ENCODE assay signal across 1 cellular context in the genomic region with DNA sequence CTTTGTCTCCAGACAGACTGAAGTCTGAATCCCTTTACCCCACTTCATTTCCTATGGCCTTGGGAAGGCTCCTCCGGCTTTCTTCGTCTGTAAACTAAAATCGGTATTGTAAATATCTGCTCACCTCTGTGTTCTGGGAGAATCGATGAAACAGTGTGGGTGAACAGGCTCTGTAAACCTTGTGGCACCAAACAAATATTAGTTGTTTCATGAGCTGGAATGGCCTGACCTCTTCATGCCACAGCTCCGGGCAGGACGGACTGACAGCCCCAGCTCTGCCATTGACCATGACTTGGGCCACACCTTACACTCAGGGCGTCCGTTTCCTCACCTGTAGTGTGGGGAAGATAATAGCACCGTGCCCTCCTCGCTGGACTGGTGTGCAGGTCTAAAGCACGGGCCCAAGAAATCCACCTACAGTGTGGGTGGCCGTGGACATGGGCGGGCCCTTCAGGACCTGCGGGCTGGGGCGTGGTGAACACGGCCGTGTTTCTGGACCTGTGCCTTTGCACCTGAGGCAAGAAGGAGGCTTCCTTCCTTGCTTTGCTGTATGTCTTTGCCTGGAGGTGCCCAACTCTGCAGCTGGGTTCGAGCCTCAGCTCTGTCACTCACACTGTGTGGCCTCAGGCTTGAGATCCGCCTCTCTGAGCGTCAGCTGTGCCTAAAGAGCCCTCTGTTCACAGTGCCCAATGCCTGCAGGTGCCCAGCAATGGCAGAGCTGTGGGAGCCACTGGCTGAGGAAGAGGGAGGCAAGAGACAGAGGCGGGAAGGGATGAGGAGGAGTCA.
TF ChIP-seq lines count a peak whose summit lies in the region.

No MANE protein-coding gene starts in this region.

TF ChIP-seq in HepG2, 621 proteins besides CTCF, POLR2A, EP300 and RAD21 (continued from another document and continues in another):
- TF ChIP-seq RNF219 (CRISPR knock-in tag; IDR thresholded peaks at IDR 0.05), result no peak
- no peak for TF ChIP-seq YY1 (IDR thresholded peaks at IDR 0.05; ENCODE audit: insufficient read depth, insufficient replicate concordance, low read depth, low read length)
- TF ChIP-seq CC2D1A (CRISPR knock-in tag; IDR thresholded peaks at IDR 0.05), result 0 out of 2 replicates have a peak, but pooled peaks have one; percentile 52
- TF ChIP-seq MTF1 (CRISPR knock-in tag; IDR thresholded peaks at IDR 0.05), result no peak
- TF ChIP-seq SIN3B (IDR thresholded peaks at IDR 0.05; ENCODE audit: low read length), result no peak
- TF ChIP-seq ATM (IDR thresholded peaks at IDR 0.05; ENCODE audit: borderline replicate concordance), result no peak
- no peak for TF ChIP-seq PRPF4 (IDR thresholded peaks at IDR 0.05; ENCODE audit: low read depth, low read length, poor library complexity, severe bottlenecking)
- TF ChIP-seq PTBP1 (IDR thresholded peaks at IDR 0.05; ENCODE audit: low read depth, low read length, poor library complexity, severe bottlenecking), result no peak
- peak; percentile 68 for TF ChIP-seq MED1 (CRISPR knock-in tag; IDR thresholded peaks at IDR 0.05)
- peak; percentile 66 for TF ChIP-seq NR2F6 (IDR thresholded peaks at IDR 0.05)
- TF ChIP-seq NR2F6 (CRISPR knock-in tag; IDR thresholded peaks at IDR 0.05), result peak; percentile 75
- TF ChIP-seq NFIC (IDR thresholded peaks at IDR 0.05; ENCODE audit: low read length), result no peak
- TF ChIP-seq MXI1 (IDR thresholded peaks at IDR 0.05; ENCODE audit: borderline replicate concordance, low read depth, low read length), result no peak
- no peak for TF ChIP-seq HNRNPL (IDR thresholded peaks at IDR 0.05; ENCODE audit: low read depth, low read length)
- no peak for TF ChIP-seq ELK4 (CRISPR knock-in tag; IDR thresholded peaks at IDR 0.05; ENCODE audit: borderline replicate concordance)
- TF ChIP-seq ARNT (IDR thresholded peaks at IDR 0.05), result no peak
- no peak for TF ChIP-seq MNT (IDR thresholded peaks at IDR 0.05)
- TF ChIP-seq MYC (CRISPR knock-in tag; IDR thresholded peaks at IDR 0.05; ENCODE audit: borderline replicate concordance), result no peak
- TF ChIP-seq HMG20A (CRISPR knock-in tag; IDR thresholded peaks at IDR 0.05; ENCODE audit: borderline replicate concordance), result peak; percentile 72; the same call in 1 of the 2 replicates
- no peak for TF ChIP-seq IKZF1 (IDR thresholded peaks at IDR 0.05)
- no peak for TF ChIP-seq ZC3H4 (CRISPR knock-in tag; IDR thresholded peaks at IDR 0.05; ENCODE audit: borderline replicate concordance)
- 0 out of 2 replicates have a peak, but pooled peaks have one; percentile 48 for TF ChIP-seq ZNF598 (CRISPR knock-in tag; IDR thresholded peaks at IDR 0.05; ENCODE audit: borderline replicate concordance)
- peak; percentile 51; the same call in 1 of the 2 replicates for TF ChIP-seq IRF2 (CRISPR knock-in tag; IDR thresholded peaks at IDR 0.05)
- TF ChIP-seq, protein P1, sequence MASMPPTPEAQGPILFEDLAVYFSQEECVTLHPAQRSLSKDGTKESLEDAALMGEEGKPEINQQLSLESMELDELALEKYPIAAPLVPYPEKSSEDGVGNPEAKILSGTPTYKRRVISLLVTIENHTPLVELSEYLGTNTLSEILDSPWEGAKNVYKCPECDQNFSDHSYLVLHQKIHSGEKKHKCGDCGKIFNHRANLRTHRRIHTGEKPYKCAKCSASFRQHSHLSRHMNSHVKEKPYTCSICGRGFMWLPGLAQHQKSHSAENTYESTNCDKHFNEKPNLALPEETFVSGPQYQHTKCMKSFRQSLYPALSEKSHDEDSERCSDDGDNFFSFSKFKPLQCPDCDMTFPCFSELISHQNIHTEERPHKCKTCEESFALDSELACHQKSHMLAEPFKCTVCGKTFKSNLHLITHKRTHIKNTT (CRISPR knock-in tag; IDR thresholded peaks at IDR 0.05), result no peak
- TF ChIP-seq GATA4 (IDR thresholded peaks at IDR 0.05; ENCODE audit: borderline replicate concordance, low read depth), result no peak
- no peak for TF ChIP-seq THAP11 (CRISPR knock-in tag; IDR thresholded peaks at IDR 0.05)
- no peak for TF ChIP-seq ZNF263 (CRISPR knock-in tag; IDR thresholded peaks at IDR 0.05)
- TF ChIP-seq SETDB1 (CRISPR knock-in tag; IDR thresholded peaks at IDR 0.05; ENCODE audit: borderline replicate concordance), result no peak
- no peak for TF ChIP-seq JUND (CRISPR knock-in tag; IDR thresholded peaks at IDR 0.05)
- TF ChIP-seq TBL1XR1 (IDR thresholded peaks at IDR 0.05; ENCODE audit: borderline replicate concordance, low read length, partially characterized antibody), result peak; percentile 25
- TF ChIP-seq KAT7 (CRISPR knock-in tag; IDR thresholded peaks at IDR 0.05; ENCODE audit: borderline replicate concordance), result no peak
- no peak for TF ChIP-seq SP140L (CRISPR knock-in tag; IDR thresholded peaks at IDR 0.05; ENCODE audit: borderline replicate concordance)
- no peak for TF ChIP-seq ZSCAN22 (CRISPR knock-in tag; IDR thresholded peaks at IDR 0.05)
- no peak for TF ChIP-seq SAFB2 (CRISPR knock-in tag; IDR thresholded peaks at IDR 0.05; ENCODE audit: borderline replicate concordance, low read depth)
- TF ChIP-seq, protein P2, sequence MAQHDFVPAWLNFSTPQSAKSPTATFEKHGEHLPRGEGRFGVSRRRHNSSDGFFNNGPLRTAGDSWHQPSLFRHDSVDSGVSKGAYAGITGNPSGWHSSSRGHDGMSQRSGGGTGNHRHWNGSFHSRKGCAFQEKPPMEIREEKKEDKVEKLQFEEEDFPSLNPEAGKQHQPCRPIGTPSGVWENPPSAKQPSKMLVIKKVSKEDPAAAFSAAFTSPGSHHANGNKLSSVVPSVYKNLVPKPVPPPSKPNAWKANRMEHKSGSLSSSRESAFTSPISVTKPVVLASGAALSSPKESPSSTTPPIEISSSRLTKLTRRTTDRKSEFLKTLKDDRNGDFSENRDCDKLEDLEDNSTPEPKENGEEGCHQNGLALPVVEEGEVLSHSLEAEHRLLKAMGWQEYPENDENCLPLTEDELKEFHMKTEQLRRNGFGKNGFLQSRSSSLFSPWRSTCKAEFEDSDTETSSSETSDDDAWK (CRISPR knock-in tag; IDR thresholded peaks at IDR 0.05), result no peak
- TF ChIP-seq NCOA2 (CRISPR knock-in tag; IDR thresholded peaks at IDR 0.05), result peak; percentile 80
- TF ChIP-seq ZNF687 (CRISPR knock-in tag; IDR thresholded peaks at IDR 0.05), result peak; percentile 25; the same call in 1 of the 2 replicates
- TF ChIP-seq SMAD9 (CRISPR knock-in tag; IDR thresholded peaks at IDR 0.05), result no peak
- no peak for TF ChIP-seq SIX1 (CRISPR knock-in tag; IDR thresholded peaks at IDR 0.05; ENCODE audit: borderline replicate concordance)
- TF ChIP-seq ZNF747 (CRISPR knock-in tag; IDR thresholded peaks at IDR 0.05; ENCODE audit: borderline replicate concordance), result no peak
- peak; percentile 45 for TF ChIP-seq HDAC1 (CRISPR knock-in tag; IDR thresholded peaks at IDR 0.05)
- TF ChIP-seq HMGXB3 (CRISPR knock-in tag; IDR thresholded peaks at IDR 0.05; ENCODE audit: borderline replicate concordance), result no peak
- no peak for TF ChIP-seq ZNF256 (CRISPR knock-in tag; conservative IDR thresholded peaks at IDR 0.05)
- no peak for TF ChIP-seq REPIN1 (CRISPR knock-in tag; IDR thresholded peaks at IDR 0.05; ENCODE audit: borderline replicate concordance, low read depth)
- 0 out of 2 replicates have a peak, but pooled peaks have one; percentile 22 for TF ChIP-seq NFE2L1 (CRISPR knock-in tag; IDR thresholded peaks at IDR 0.05; ENCODE audit: borderline replicate concordance)
- TF ChIP-seq HDAC2 (CRISPR knock-in tag; IDR thresholded peaks at IDR 0.05), result peak; percentile 83
- TF ChIP-seq RFX1 (IDR thresholded peaks at IDR 0.05), result no peak
- TF ChIP-seq THYN1 (CRISPR knock-in tag; IDR thresholded peaks at IDR 0.05; ENCODE audit: borderline replicate concordance, low read depth), result no peak
- TF ChIP-seq ZNF556 (CRISPR knock-in tag; IDR thresholded peaks at IDR 0.05; ENCODE audit: borderline replicate concordance), result no peak
- TF ChIP-seq ZNF138 (CRISPR knock-in tag; IDR thresholded peaks at IDR 0.05; ENCODE audit: low read depth), result no peak
- no peak for TF ChIP-seq ZNF619 (CRISPR knock-in tag; IDR thresholded peaks at IDR 0.05)
- TF ChIP-seq SPEN (CRISPR knock-in tag; IDR thresholded peaks at IDR 0.05; ENCODE audit: low read depth), result no peak
